Comparison of ENCODE assay signal across 1 cellular context in the genomic region with DNA sequence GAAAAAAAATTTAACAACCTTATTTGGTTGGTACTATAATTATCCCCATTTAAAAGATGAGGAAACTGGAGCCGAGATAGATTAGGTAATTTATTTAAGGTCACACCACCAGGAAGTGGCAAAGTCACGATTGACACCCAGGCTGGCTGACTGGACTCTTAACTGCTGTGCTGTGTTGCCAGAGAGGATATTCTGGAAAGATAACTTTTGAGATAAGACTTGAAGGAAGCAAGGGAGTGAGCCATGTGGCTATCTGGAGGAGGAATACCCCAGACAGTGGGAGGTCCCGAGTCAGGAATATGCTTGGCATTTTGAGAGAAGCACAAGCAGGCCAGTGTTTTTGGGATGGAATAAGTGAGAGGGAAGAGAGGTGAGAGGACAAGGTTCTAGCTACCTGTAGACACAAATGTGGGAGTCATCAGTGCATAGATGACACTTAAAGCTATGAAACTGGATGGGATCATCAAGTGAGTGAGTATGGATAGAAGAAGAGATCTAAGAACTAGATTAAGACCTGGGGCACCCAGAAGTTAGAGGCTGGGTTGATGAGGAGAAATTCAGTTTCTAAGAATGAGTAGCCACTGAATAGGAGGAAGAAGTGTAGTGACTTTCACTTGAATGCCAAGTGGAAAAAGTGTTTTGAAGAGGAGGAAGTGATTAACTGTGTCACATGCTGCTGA.
TF ChIP-seq lines count a peak whose summit lies in the region.

No MANE protein-coding gene starts in this region.

TF ChIP-seq in WTC11, 78 proteins besides CTCF, POLR2A, EP300 and RAD21 (continued from another document):
- TF ChIP-seq, protein P1, sequence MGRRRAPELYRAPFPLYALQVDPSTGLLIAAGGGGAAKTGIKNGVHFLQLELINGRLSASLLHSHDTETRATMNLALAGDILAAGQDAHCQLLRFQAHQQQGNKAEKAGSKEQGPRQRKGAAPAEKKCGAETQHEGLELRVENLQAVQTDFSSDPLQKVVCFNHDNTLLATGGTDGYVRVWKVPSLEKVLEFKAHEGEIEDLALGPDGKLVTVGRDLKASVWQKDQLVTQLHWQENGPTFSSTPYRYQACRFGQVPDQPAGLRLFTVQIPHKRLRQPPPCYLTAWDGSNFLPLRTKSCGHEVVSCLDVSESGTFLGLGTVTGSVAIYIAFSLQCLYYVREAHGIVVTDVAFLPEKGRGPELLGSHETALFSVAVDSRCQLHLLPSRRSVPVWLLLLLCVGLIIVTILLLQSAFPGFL (CRISPR knock-in tag; IDR thresholded peaks at IDR 0.05; ENCODE audit: borderline replicate concordance) = no peak
- TF ChIP-seq, protein P2, sequence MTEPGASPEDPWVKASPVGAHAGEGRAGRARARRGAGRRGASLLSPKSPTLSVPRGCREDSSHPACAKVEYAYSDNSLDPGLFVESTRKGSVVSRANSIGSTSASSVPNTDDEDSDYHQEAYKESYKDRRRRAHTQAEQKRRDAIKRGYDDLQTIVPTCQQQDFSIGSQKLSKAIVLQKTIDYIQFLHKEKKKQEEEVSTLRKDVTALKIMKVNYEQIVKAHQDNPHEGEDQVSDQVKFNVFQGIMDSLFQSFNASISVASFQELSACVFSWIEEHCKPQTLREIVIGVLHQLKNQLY (CRISPR knock-in tag; IDR thresholded peaks at IDR 0.05) = no peak
- TF ChIP-seq NFATC4 (CRISPR knock-in tag; IDR thresholded peaks at IDR 0.05) (no peak), FOXJ3 (CRISPR knock-in tag; IDR thresholded peaks at IDR 0.05; ENCODE audit: borderline replicate concordance) (no peak), MXD4 (CRISPR knock-in tag; IDR thresholded peaks at IDR 0.05; ENCODE audit: borderline replicate concordance) (no peak), ZNF121 (CRISPR knock-in tag; IDR thresholded peaks at IDR 0.05) (no peak), TP53 (CRISPR knock-in tag; IDR thresholded peaks at IDR 0.05) (no peak), JUN (CRISPR knock-in tag; IDR thresholded peaks at IDR 0.05) (no peak), NR1H2 (CRISPR knock-in tag; IDR thresholded peaks at IDR 0.05) (no peak)
- TF ChIP-seq, protein P3, sequence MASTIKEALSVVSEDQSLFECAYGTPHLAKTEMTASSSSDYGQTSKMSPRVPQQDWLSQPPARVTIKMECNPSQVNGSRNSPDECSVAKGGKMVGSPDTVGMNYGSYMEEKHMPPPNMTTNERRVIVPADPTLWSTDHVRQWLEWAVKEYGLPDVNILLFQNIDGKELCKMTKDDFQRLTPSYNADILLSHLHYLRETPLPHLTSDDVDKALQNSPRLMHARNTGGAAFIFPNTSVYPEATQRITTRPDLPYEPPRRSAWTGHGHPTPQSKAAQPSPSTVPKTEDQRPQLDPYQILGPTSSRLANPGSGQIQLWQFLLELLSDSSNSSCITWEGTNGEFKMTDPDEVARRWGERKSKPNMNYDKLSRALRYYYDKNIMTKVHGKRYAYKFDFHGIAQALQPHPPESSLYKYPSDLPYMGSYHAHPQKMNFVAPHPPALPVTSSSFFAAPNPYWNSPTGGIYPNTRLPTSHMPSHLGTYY (CRISPR knock-in tag; IDR thresholded peaks at IDR 0.05) = no peak
- TF ChIP-seq, protein P4, sequence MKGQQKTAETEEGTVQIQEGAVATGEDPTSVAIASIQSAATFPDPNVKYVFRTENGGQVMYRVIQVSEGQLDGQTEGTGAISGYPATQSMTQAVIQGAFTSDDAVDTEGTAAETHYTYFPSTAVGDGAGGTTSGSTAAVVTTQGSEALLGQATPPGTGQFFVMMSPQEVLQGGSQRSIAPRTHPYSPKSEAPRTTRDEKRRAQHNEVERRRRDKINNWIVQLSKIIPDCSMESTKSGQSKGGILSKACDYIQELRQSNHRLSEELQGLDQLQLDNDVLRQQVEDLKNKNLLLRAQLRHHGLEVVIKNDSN (CRISPR knock-in tag; IDR thresholded peaks at IDR 0.05) = no peak
